1 cellular context compared by ENCODE assay signal in the genomic region with DNA sequence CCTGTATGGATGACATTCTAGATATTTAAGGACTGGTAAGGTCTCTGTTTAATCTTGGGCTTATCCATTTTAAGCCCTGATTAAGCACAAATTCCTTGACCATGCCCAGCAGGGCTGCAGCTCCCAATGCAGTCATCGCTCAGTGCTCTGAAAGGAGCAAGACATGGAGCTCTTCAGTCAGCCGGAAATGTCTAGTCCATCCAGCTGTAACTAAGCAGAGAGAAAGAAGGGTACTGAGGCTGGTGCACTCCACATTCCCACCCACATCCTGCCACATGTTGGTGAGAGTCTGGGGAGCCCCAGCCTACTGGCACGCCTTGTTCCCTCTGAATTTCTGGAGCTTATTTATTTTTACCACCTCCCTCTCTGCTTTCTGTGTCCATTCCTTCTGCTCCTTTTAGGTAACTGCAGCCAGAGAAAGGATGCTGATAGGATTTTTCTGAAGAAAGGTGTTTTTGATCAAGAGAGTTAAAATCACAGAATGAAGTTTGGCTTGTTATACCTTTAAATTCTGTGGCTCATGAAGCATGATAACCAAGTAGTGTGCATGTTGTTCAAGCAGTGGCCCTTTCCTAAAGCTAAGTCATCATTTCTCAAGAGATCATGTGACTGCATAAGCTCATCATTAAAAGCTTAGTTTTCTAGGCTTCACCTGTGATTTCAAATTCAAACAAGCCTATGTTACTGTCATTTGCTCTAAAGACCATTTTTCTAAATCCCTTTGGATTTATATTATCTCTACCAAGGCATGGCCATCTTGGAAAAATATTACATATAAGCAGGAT.
TF ChIP-seq lines count a peak whose summit lies in the region.

No MANE protein-coding gene starts in this region.

TF ChIP-seq in H1, 55 proteins besides CTCF, POLR2A, EP300 and RAD21:
- TF ChIP-seq POLR2AphosphoS5 (IDR thresholded peaks at IDR 0.05; ENCODE audit: low read depth, low read length) (peak; percentile 18; the same call in 1 of the 2 replicates), RXRA (IDR thresholded peaks at IDR 0.05; ENCODE audit: insufficient read depth, low read depth, low read length) (no peak), FOSL1 (IDR thresholded peaks at IDR 0.05; ENCODE audit: insufficient read depth, low read depth, low read length) (no peak)
